ENCODE assay signal across 3 cellular contexts in genomic region chr1:53998223-53998622, GRCh38.
TF ChIP-seq lines count a peak whose summit lies in the region.

No MANE protein-coding gene starts in this region.

TF ChIP-seq in HCT116, 20 proteins besides CTCF, POLR2A, EP300 and RAD21:
- TF ChIP-seq EGR1 (IDR thresholded peaks at IDR 0.05; ENCODE audit: low read depth): no peak
- no peak for TF ChIP-seq TCF7L2 (IDR thresholded peaks at IDR 0.05; ENCODE audit: borderline replicate concordance, extremely low read depth, insufficient read depth, insufficient read length)
- 0 out of 2 replicates have a peak, but pooled peaks have one; percentile 12 for TF ChIP-seq JUND (IDR thresholded peaks at IDR 0.05)

TF ChIP-seq in HEK293, 187 proteins besides CTCF, POLR2A, EP300 and RAD21:
- TF ChIP-seq ZNF121 (tag by site-specific recombination; IDR thresholded peaks at IDR 0.05): peak; percentile 63; the same call in 1 of the 2 replicates
- no peak for TF ChIP-seq ZFP37 (tag by site-specific recombination; IDR thresholded peaks at IDR 0.05)

TF ChIP-seq in K562, 482 proteins besides CTCF, POLR2A, EP300 and RAD21 (continues in another document):
- TF ChIP-seq ZNF408 (CRISPR knock-in tag; IDR thresholded peaks at IDR 0.05; ENCODE audit: low read depth) (no peak), DEAF1 (CRISPR knock-in tag; IDR thresholded peaks at IDR 0.05) (no peak), BCOR (IDR thresholded peaks at IDR 0.05) (peak; percentile 36; the same call in 1 of the 2 replicates), ZBTB9 (CRISPR knock-in tag; IDR thresholded peaks at IDR 0.05) (no peak), ZNF644 (tag; IDR thresholded peaks at IDR 0.05; ENCODE audit: low read depth) (no peak), ZNF175 (CRISPR knock-in tag; IDR thresholded peaks at IDR 0.05; ENCODE audit: low read depth) (no peak), NR4A1 (CRISPR knock-in tag; IDR thresholded peaks at IDR 0.05) (no peak), NR4A1 (tag; IDR thresholded peaks at IDR 0.05) (no peak), FOXJ3 (CRISPR knock-in tag; IDR thresholded peaks at IDR 0.05) (no peak), ZFP30 (CRISPR knock-in tag; IDR thresholded peaks at IDR 0.05; ENCODE audit: borderline replicate concordance) (no peak), SP2 (IDR thresholded peaks at IDR 0.05; ENCODE audit: extremely low read depth, low read depth, low read length, poor library complexity, severe bottlenecking) (no peak), ZNF134 (CRISPR knock-in tag; conservative IDR thresholded peaks at IDR 0.05) (no peak), HCFC1 (IDR thresholded peaks at IDR 0.05; ENCODE audit: low read depth, low read length) (no peak), GTF3C2 (IDR thresholded peaks at IDR 0.05; ENCODE audit: borderline replicate concordance, extremely low read depth, insufficient read length) (no peak), ZNF121 (CRISPR knock-in tag; conservative IDR thresholded peaks at IDR 0.05) (peak; percentile 97), SRSF1 (IDR thresholded peaks at IDR 0.05; ENCODE audit: low read depth, low read length) (no peak), NR2C2 (CRISPR knock-in tag; IDR thresholded peaks at IDR 0.05) (no peak), NR2C2 (tag; IDR thresholded peaks at IDR 0.05) (no peak), E4F1 (CRISPR knock-in tag; IDR thresholded peaks at IDR 0.05; ENCODE audit: borderline replicate concordance) (no peak), FOSL1 (tag; conservative IDR thresholded peaks at IDR 0.05) (no peak), ZNF431 (CRISPR knock-in tag; IDR thresholded peaks at IDR 0.05) (no peak), U2AF1 (optimal IDR thresholded peaks at IDR 0.05; ENCODE audit: low read depth, low read length) (no peak), ZNF384 (IDR thresholded peaks at IDR 0.05; ENCODE audit: low read depth, low read length) (peak; percentile 82), NKRF (IDR thresholded peaks at IDR 0.05; ENCODE audit: borderline replicate concordance) (no peak), ZNF133 (CRISPR knock-in tag; IDR thresholded peaks at IDR 0.05) (no peak), ZNF184 (CRISPR knock-in tag; IDR thresholded peaks at IDR 0.05) (no peak), ZNF449 (CRISPR knock-in tag; IDR thresholded peaks at IDR 0.05) (no peak), CBFA2T2 (conservative IDR thresholded peaks at IDR 0.05) (0 out of 2 replicates have a peak, but pooled peaks have one; percentile 8), MAZ (CRISPR knock-in tag; conservative IDR thresholded peaks at IDR 0.05 in 1 of 2, IDR thresholded peaks at IDR 0.05 in 1 of 2) (no peak), ZNF75A (CRISPR knock-in tag; IDR thresholded peaks at IDR 0.05) (no peak), PHTF2 (CRISPR knock-in tag; IDR thresholded peaks at IDR 0.05) (no peak), ZNF143 (CRISPR knock-in tag; IDR thresholded peaks at IDR 0.05) (no peak), KHSRP (IDR thresholded peaks at IDR 0.05) (no peak), ZNF740 (CRISPR knock-in tag; IDR thresholded peaks at IDR 0.05) (no peak), ZNF740 (tag; IDR thresholded peaks at IDR 0.05) (no peak), MIER1 (IDR thresholded peaks at IDR 0.05; ENCODE audit: low read depth) (no peak), MTF1 (CRISPR knock-in tag; IDR thresholded peaks at IDR 0.05; ENCODE audit: borderline replicate concordance) (no peak), ZNF263 (CRISPR knock-in tag; IDR thresholded peaks at IDR 0.05; ENCODE audit: borderline replicate concordance) (no peak), SMARCA5 (IDR thresholded peaks at IDR 0.05) (no peak), SAFB (IDR thresholded peaks at IDR 0.05; ENCODE audit: borderline replicate concordance, low read depth, low read length) (no peak), GTF2F1 (IDR thresholded peaks at IDR 0.05; ENCODE audit: low read depth, low read length) (no peak), RFX1 (IDR thresholded peaks at IDR 0.05) (no peak), NFATC3 (IDR thresholded peaks at IDR 0.05) (no peak), ZC3H8 (IDR thresholded peaks at IDR 0.05) (no peak), RBM25 (IDR thresholded peaks at IDR 0.05; ENCODE audit: low read depth, low read length, severe bottlenecking) (peak; percentile 31), JUND (IDR thresholded peaks at IDR 0.05; ENCODE audit: borderline replicate concordance, low read depth, low read length) (peak; percentile 36; the same call in 1 of the 2 replicates), JUND (tag; IDR thresholded peaks at IDR 0.05; ENCODE audit: borderline replicate concordance, low read depth, low read length) (peak; percentile 43; the same call in 1 of the 3 replicates), ZNF778 (CRISPR knock-in tag; IDR thresholded peaks at IDR 0.05) (no peak), NCOA4 (IDR thresholded peaks at IDR 0.05; ENCODE audit: partially characterized antibody) (no peak)
- TF ChIP-seq, protein P1, sequence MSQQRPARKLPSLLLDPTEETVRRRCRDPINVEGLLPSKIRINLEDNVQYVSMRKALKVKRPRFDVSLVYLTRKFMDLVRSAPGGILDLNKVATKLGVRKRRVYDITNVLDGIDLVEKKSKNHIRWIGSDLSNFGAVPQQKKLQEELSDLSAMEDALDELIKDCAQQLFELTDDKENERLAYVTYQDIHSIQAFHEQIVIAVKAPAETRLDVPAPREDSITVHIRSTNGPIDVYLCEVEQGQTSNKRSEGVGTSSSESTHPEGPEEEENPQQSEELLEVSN (IDR thresholded peaks at IDR 0.05; ENCODE audit: borderline replicate concordance in 1 of 2, extremely low read depth in 1 of 2, insufficient read depth in 1 of 2, insufficient read length in 1 of 2, low read depth in 1 of 2, low read length in 1 of 2, poor library complexity in 1 of 2, severe bottlenecking in 1 of 2): no peak
- TF ChIP-seq, protein P2, sequence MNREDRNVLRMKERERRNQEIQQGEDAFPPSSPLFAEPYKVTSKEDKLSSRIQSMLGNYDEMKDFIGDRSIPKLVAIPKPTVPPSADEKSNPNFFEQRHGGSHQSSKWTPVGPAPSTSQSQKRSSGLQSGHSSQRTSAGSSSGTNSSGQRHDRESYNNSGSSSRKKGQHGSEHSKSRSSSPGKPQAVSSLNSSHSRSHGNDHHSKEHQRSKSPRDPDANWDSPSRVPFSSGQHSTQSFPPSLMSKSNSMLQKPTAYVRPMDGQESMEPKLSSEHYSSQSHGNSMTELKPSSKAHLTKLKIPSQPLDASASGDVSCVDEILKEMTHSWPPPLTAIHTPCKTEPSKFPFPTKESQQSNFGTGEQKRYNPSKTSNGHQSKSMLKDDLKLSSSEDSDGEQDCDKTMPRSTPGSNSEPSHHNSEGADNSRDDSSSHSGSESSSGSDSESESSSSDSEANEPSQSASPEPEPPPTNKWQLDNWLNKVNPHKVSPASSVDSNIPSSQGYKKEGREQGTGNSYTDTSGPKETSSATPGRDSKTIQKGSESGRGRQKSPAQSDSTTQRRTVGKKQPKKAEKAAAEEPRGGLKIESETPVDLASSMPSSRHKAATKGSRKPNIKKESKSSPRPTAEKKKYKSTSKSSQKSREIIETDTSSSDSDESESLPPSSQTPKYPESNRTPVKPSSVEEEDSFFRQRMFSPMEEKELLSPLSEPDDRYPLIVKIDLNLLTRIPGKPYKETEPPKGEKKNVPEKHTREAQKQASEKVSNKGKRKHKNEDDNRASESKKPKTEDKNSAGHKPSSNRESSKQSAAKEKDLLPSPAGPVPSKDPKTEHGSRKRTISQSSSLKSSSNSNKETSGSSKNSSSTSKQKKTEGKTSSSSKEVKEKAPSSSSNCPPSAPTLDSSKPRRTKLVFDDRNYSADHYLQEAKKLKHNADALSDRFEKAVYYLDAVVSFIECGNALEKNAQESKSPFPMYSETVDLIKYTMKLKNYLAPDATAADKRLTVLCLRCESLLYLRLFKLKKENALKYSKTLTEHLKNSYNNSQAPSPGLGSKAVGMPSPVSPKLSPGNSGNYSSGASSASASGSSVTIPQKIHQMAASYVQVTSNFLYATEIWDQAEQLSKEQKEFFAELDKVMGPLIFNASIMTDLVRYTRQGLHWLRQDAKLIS (CRISPR knock-in tag; IDR thresholded peaks at IDR 0.05): no peak
